Comparison of ENCODE assay signal across 25 cellular contexts in the genomic region with DNA sequence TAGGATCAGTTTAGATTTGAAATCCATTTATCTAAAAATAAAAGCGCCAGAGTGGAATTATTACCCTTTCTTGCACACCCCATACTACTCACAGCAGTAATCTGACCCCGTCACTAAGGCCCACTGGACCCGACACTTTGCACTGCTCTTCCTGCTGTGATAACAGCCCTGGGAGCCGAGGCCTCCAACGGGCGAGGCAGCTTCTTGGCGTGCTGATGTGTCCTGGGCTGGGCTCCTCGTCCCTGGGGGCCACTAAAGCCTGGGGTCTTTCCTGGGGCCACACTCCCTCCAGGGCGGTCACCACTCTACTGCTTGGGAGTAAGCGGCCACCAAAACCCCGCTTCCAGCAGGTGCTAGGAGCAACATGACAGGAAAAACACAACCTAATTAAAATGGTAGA.
"Had no signal": no experiment of that assay in that cellular context is flagged by ENCODE, and none has a peak within 500 bp of the region (broad histone marks: within the 10 kb centered on the region; RNA-seq: fewer than 3 reads in every experiment).

No MANE protein-coding gene starts in this region.

- H3K27me3 ChIP-seq: stomach, testis, thyroid gland, transverse colon, upper lobe of left lung, vagina had no signal

- H3K27ac Mint-ChIP-seq: mesothelial cell of epicardium had no signal

- H2AFZ ChIP-seq: parathyroid adenoma had no signal

- H3K27me3 Mint-ChIP-seq: naive thymus-derived CD4-positive, alpha-beta T cell; stimulated activated naive B cell treated with anti-CD40 and anti-IgM and Interleukin-4, amounts not matched to agents 10 μg/mL and 1 μg/mL and 100 μg/mL, for 72 hours had no signal

- ATAC-seq: naive thymus-derived CD4-positive, alpha-beta T cell; sciatic nerve; stimulated activated naive B cell treated with anti-CD40 and anti-IgM and Interleukin-4, amounts not matched to agents 10 μg/mL and 1 μg/mL and 100 μg/mL, for 72 hours; stimulated activated naive CD8-positive, alpha-beta T cell treated with anti-CD3 and anti-CD28 coated beads, Interleukin-15, Interleukin-2, amounts not matched to agents 100 U/mL and 50 U/mL, for 24 hours had no signal

- H3K79me2 ChIP-seq: parathyroid adenoma had no signal

- H3K27ac ChIP-seq: left ventricle myocardium inferior, parathyroid adenoma, psoas muscle, skin epidermis, stomach, testis, thyroid gland, transverse colon, upper lobe of left lung, vagina had no signal

- DNase-seq: hypothalamus; left ventricle myocardium inferior; naive thymus-derived CD4-positive, alpha-beta T cell; nucleus accumbens; psoas muscle; stimulated activated CD4-positive, alpha-beta T cell treated with anti-CD3 and anti-CD28 coated beads, Interleukin-12 subunit alpha, Interleukin-12 subunit beta, amount 100 ng/mL, for 4 hours; stimulated activated CD4-positive, alpha-beta T cell treated with anti-CD3 and anti-CD28 coated beads, Interleukin-15, amount 100 ng/mL, for 24 hours; stimulated activated CD4-positive, alpha-beta T cell treated with anti-CD3 and anti-CD28 coated beads, Interleukin-4, amount 100 ng/mL, for 1 hour; stimulated activated naive B cell treated with anti-CD40 and anti-IgM and Interleukin-4, amounts not matched to agents 10 μg/mL and 1 μg/mL and 100 μg/mL, for 72 hours; stimulated activated naive CD8-positive, alpha-beta T cell treated with anti-CD3 and anti-CD28 coated beads, Interleukin-15, Interleukin-2, amounts not matched to agents 100 U/mL and 50 U/mL, for 24 hours; stomach; testis; thyroid gland; transverse colon had no signal

- H3K4me3 Mint-ChIP-seq: mesothelial cell of epicardium; naive thymus-derived CD4-positive, alpha-beta T cell; nephron; neural crest cell; stimulated activated naive B cell treated with anti-CD40 and anti-IgM and Interleukin-4, amounts not matched to agents 10 μg/mL and 1 μg/mL and 100 μg/mL, for 72 hours had no signal

- H3K9ac ChIP-seq: parathyroid adenoma had no signal

- H3K9me3 Mint-ChIP-seq: immature natural killer cell; mesothelial cell of epicardium; nephron; stimulated activated naive B cell treated with anti-CD40 and anti-IgM and Interleukin-4, amounts not matched to agents 10 μg/mL and 1 μg/mL and 100 μg/mL, for 72 hours had no signal

- H3K4me1 ChIP-seq: parathyroid adenoma, psoas muscle, stomach, testis, thyroid gland, transverse colon, upper lobe of left lung, vagina had no signal

- FAIRE-seq: islet of Langerhans had no signal

- H3K9me3 ChIP-seq: left ventricle myocardium inferior, psoas muscle, stomach, testis, thyroid gland, transverse colon, upper lobe of left lung, vagina had no signal

- H3K4me3 ChIP-seq: left ventricle myocardium inferior, lung, psoas muscle, skin epidermis, stomach, testis, thyroid gland, transverse colon, upper lobe of left lung, vagina had no signal
